In genomic region chr12:23542187-23542586, GRCh38 we compare ENCODE assay signal across 1 cellular context.
TF ChIP-seq lines count a peak whose summit lies in the region.

No MANE protein-coding gene starts in this region.

TF ChIP-seq in K562, 482 proteins besides CTCF, POLR2A, EP300 and RAD21 (continued from another document and continues in another):
- TF ChIP-seq NKRF (IDR thresholded peaks at IDR 0.05; ENCODE audit: borderline replicate concordance) (no peak), CCNT2 (IDR thresholded peaks at IDR 0.05; ENCODE audit: borderline replicate concordance, extremely low read depth, insufficient read length, low read depth, low read length) (no peak), GTF3C2 (IDR thresholded peaks at IDR 0.05; ENCODE audit: borderline replicate concordance, extremely low read depth, insufficient read length) (no peak), TSHZ1 (CRISPR knock-in tag; IDR thresholded peaks at IDR 0.05) (no peak), TRIM24 (IDR thresholded peaks at IDR 0.05) (no peak), PKNOX1 (IDR thresholded peaks at IDR 0.05) (peak; percentile 87), ZNF311 (CRISPR knock-in tag; IDR thresholded peaks at IDR 0.05) (no peak), ZBTB40 (IDR thresholded peaks at IDR 0.05) (peak; percentile 71), ZBTB40 (CRISPR knock-in tag; IDR thresholded peaks at IDR 0.05) (no peak), FOSL1 (tag; conservative IDR thresholded peaks at IDR 0.05) (0 out of 2 replicates have a peak, but pooled peaks have one; percentile 18), TFAM (CRISPR knock-in tag; conservative IDR thresholded peaks at IDR 0.05) (no peak), MTA1 (IDR thresholded peaks at IDR 0.05; ENCODE audit: borderline replicate concordance) (no peak), DNMT1 (IDR thresholded peaks at IDR 0.05) (no peak), HOXB6 (CRISPR knock-in tag; IDR thresholded peaks at IDR 0.05; ENCODE audit: borderline replicate concordance) (no peak), ZNF3 (CRISPR knock-in tag; IDR thresholded peaks at IDR 0.05) (no peak), HNRNPLL (IDR thresholded peaks at IDR 0.05; ENCODE audit: low read depth, low read length, poor library complexity, severe bottlenecking) (no peak), POLR3G (IDR thresholded peaks at IDR 0.05; ENCODE audit: extremely low read depth, insufficient read length, insufficient replicate concordance) (no peak), ERF (CRISPR knock-in tag; IDR thresholded peaks at IDR 0.05) (no peak), SMARCE1 (IDR thresholded peaks at IDR 0.05) (no peak), ZNF561 (CRISPR knock-in tag; conservative IDR thresholded peaks at IDR 0.05) (no peak), ZSCAN29 (IDR thresholded peaks at IDR 0.05) (no peak), CHCHD3 (CRISPR knock-in tag; IDR thresholded peaks at IDR 0.05) (no peak), TFAP4 (CRISPR knock-in tag; IDR thresholded peaks at IDR 0.05; ENCODE audit: borderline replicate concordance) (no peak), PBX2 (CRISPR knock-in tag; IDR thresholded peaks at IDR 0.05; ENCODE audit: low read depth) (peak; percentile 38; the same call in 1 of the 2 replicates), PBX2 (tag; conservative IDR thresholded peaks at IDR 0.05; ENCODE audit: low read depth) (peak; percentile 51; the same call in 1 of the 2 replicates), CBX1 (IDR thresholded peaks at IDR 0.05; ENCODE audit: low read depth) (no peak), HMBOX1 (IDR thresholded peaks at IDR 0.05) (no peak), PHB (CRISPR knock-in tag; IDR thresholded peaks at IDR 0.05) (no peak), EZH2 (IDR thresholded peaks at IDR 0.05; ENCODE audit: borderline replicate concordance, low read depth, low read length) (no peak), HES1 (IDR thresholded peaks at IDR 0.05; ENCODE audit: low read depth) (no peak), ETV1 (tag; conservative IDR thresholded peaks at IDR 0.05; ENCODE audit: low read depth) (no peak), ELF4 (CRISPR knock-in tag; IDR thresholded peaks at IDR 0.05) (no peak), ZNF507 (tag; conservative IDR thresholded peaks at IDR 0.05) (no peak), SIN3A (IDR thresholded peaks at IDR 0.05; ENCODE audit: borderline replicate concordance in 2 of 2, control insufficient read depth in 1 of 2, low read depth in 2 of 2, low read length in 2 of 2) (no peak)
